8 cellular contexts compared by ENCODE assay signal in genomic region chr22:38272373-38273134, GRCh38. TPM values are rescaled to one million over a fixed set of nuclear protein-coding genes. Genes with fewer than 3 reads are reported as not detected.
DNase-seq lines count a peak whose midpoint lies in the region; ATAC-seq lines count a peak whose summit lies in the region.

TMEM184B (minus strand) TSS chr22:38273010; CDS start chr22:38247961, 25,049 bp downstream.

- H3K4me3 Mint-ChIP-seq in activated naive CD4-positive, alpha-beta T cell treated with anti-CD3 and anti-CD28 coated beads, Interleukin-2, amount 10 ng/mL, durations not matched to agents 7 days and 5 days: peak within 1 kb of the TSS; percentile 81

- peaks cover 54% of the 10 kb centered on the region for H3K4me1 Mint-ChIP-seq in activated naive CD4-positive, alpha-beta T cell treated with anti-CD3 and anti-CD28 coated beads, Interleukin-2, amount 10 ng/mL, durations not matched to agents 7 days and 5 days

- H3K36me3 Mint-ChIP-seq in activated naive CD4-positive, alpha-beta T cell treated with anti-CD3 and anti-CD28 coated beads, Interleukin-2, amount 10 ng/mL, durations not matched to agents 7 days and 5 days: peaks cover 18% of the 10 kb centered on the region

- no peaks in the 10 kb centered on the region for H3K36me3 ChIP-seq in SK-N-MC (ENCODE audit: insufficient read depth, low read length)

- peaks cover 30% of the 10 kb centered on the region for H3K27me3 Mint-ChIP-seq in activated naive CD4-positive, alpha-beta T cell treated with anti-CD3 and anti-CD28 coated beads, Interleukin-2, amount 10 ng/mL, durations not matched to agents 7 days and 5 days

- H3K9me3 ChIP-seq in SK-N-MC (ENCODE audit: low read depth, low read length): no peaks in the 10 kb centered on the region

- CTCF ChIA-PET in activated naive CD4-positive, alpha-beta T cell treated with anti-CD3 and anti-CD28 coated beads, Interleukin-2, amount 10 ng/mL, durations not matched to agents 7 days and 5 days (lab: Charles Lee): interaction anchor here (2.2 kb wide), 1 partner anchor 11 kb away, joined by 8 read pairs; no protein-coding TSS in a partner anchor

- H3K4me3 ChIP-seq in SK-N-MC: peak within 1 kb of the TSS; percentile 96

- peak within 1 kb of the TSS; percentile 85 for H3K27ac Mint-ChIP-seq in activated naive CD4-positive, alpha-beta T cell treated with anti-CD3 and anti-CD28 coated beads, Interleukin-2, amount 10 ng/mL, durations not matched to agents 7 days and 5 days

- DNase-seq in AG20443 (ENCODE audit: low spot score) (peak; percentile 99), HUDEP-2 (lab: John Stamatoyannopoulos, UW; ENCODE audit: unreplicated experiment in 76 of 76) (peak in 60 of 76 experiments; percentile 8 to 72 (median 51)), SK-N-MC (ENCODE audit: low read depth, low spot score) (no peak), globus pallidus (ENCODE audit: low spot score) (peak; percentile 86), occipital lobe (lab: John Stamatoyannopoulos, UW) (peak; percentile 64), substantia nigra (lab: John Stamatoyannopoulos, UW) (peak in 45 of 49 donors; percentile 38 to 93 (median 71))
- peak; percentile 84 for DNase-seq in activated naive CD4-positive, alpha-beta T cell treated with anti-CD3 and anti-CD28 coated beads, Interleukin-2, amount 10 ng/mL, durations not matched to agents 7 days and 5 days

- H3K9me3 Mint-ChIP-seq in activated naive CD4-positive, alpha-beta T cell treated with anti-CD3 and anti-CD28 coated beads, Interleukin-2, amount 10 ng/mL, durations not matched to agents 7 days and 5 days: no peaks in the 10 kb centered on the region

- peak within 1 kb of the TSS; percentile 23 for H3K27ac ChIP-seq in SK-N-MC
- H3K27ac ChIP-seq in substantia nigra (ENCODE audit: low read depth, low read length, poor library complexity, severe bottlenecking): peak within 1 kb of the TSS; percentile 98

- peak within 1 kb of the TSS; percentile 87 for H3K9ac ChIP-seq in SK-N-MC (ENCODE audit: insufficient read length)

- peak; percentile 75 for ATAC-seq in GM19035 (IDR thresholded peaks at IDR 0.05; ENCODE audit: unreplicated experiment)

RNA-seq across cellular contexts. Expression of gene TMEM184B, which starts in this region (rescaled TPM):
- total RNA-seq in occipital lobe: 10.9 TPM
